ENCODE assay signal across 33 cellular contexts in genomic region chr2:72990695-72991438, GRCh38.
DNase-seq lines count a peak whose midpoint lies in the region; ATAC-seq and TF ChIP-seq lines count a peak whose summit lies in the region.
"Had no signal": no experiment of that assay in that cellular context is flagged by ENCODE, and none has a peak within 500 bp of the region (broad histone marks: within the 10 kb centered on the region; RNA-seq: fewer than 3 reads in every experiment).

No MANE protein-coding gene starts in this region.

- H2BK120ac ChIP-seq in mesenchymal stem cell (ENCODE audit: low read depth, low read length): no peak overlapping the region

- no peak overlapping the region for H3K14ac ChIP-seq in mesenchymal stem cell (ENCODE audit: low read length in 2 of 2)

- H3K9ac ChIP-seq in mesenchymal stem cell (ENCODE audit: low read length): peak overlapping the region; percentile 66
- H3K9ac ChIP-seq: SK-N-SH had no signal

- no peak overlapping the region for H3K4ac ChIP-seq in mesenchymal stem cell (ENCODE audit: low read depth in 1 of 2, low read length in 2 of 2)

- DNase-seq in activated effector memory CD4-positive, alpha-beta T cell treated with anti-CD3 and anti-CD28 coated beads, Interleukin-2, amount 50 U/mL, for 16 hours: peak; percentile 41
- no peak for DNase-seq in activated effector memory CD4-positive, alpha-beta T cell treated with Interleukin-2 at 50 U/mL for 16 hours
- DNase-seq in activated B cell treated with CpG ODN at 0.5 μM for 24 hours: peak; percentile 1
- no peak for DNase-seq in mesenchymal stem cell
- DNase-seq in tibial artery: peak in 1 of 2 donors; percentile 56
- DNase-seq in kidney glomerular epithelial cell (lab: John Stamatoyannopoulos, UW): no peak
- DNase-seq in SKM-1 (lab: John Stamatoyannopoulos, UW; ENCODE audit: unreplicated experiment): no peak
- DNase-seq: activated CD4-positive, alpha-beta T cell treated with anti-CD3 and anti-CD28 coated beads, Interleukin-2, amount 50 U/mL, for 4 hours; Calu3; cortex of kidney; effector memory CD8-positive, alpha-beta T cell; erythroblast; glutamatergic neuron; Karpas-422; mucosa of descending colon; natural killer cell; NCI-H1436; NCI-H2081 treated with DMSO at 0.1 percent for 48 hours; NCI-H2227 treated with DMSO at 0.1 percent for 48 hours; NCI-H526 treated with DMSO at 0.1 percent for 48 hours; NK-92 treated with Interleukin-12 subunit alpha and Interleukin-12 subunit beta, amount 100 ng/mL, for 24 hours; occipital lobe; PC-3; SK-N-SH; stimulated activated CD4-positive, alpha-beta T cell treated with anti-CD3 and anti-CD28 coated beads, Interleukin-1b, Interleukin-23, amount 100 ng/mL, for 48 hours; stimulated activated naive CD4-positive, alpha-beta T cell treated with Interleukin-2 at 50 U/mL for 16 hours had no signal

- H3K4me1 ChIP-seq in mesenchymal stem cell (ENCODE audit: control insufficient read depth, insufficient read depth, low read depth, low read length) (peaks cover 6% of the 10 kb centered on the region), tibial artery (peaks cover 0 to 10% (median 6%) of the 10 kb centered on the region in 4 donors)

- H3K4me3 Mint-ChIP-seq in activated B cell treated with CpG ODN at 0.5 μM for 24 hours: no peak overlapping the region
- H3K4me3 Mint-ChIP-seq: activated naive CD4-positive, alpha-beta T cell treated with anti-CD3 and anti-CD28 coated beads, Interleukin-2, amount 50 U/mL, for 24 hours; activated T-helper 17 cell treated with anti-CD3 and anti-CD28 coated beads, Interleukin-2, amount 50 U/mL, for 72 hours; effector memory CD8-positive, alpha-beta T cell; natural killer cell; T-helper 1 cell treated with Interleukin-12 subunit alpha and Interleukin-12 subunit beta and Interleukin-4 antibody, amounts not matched to agents 30 μg/mL and 1 μg/mL, for 36 hours had no signal

- H3K27ac Mint-ChIP-seq in activated B cell treated with CpG ODN at 0.5 μM for 24 hours: no peak overlapping the region
- H3K27ac Mint-ChIP-seq: activated naive CD4-positive, alpha-beta T cell treated with anti-CD3 and anti-CD28 coated beads, Interleukin-2, amount 50 U/mL, for 24 hours; activated T-helper 17 cell treated with anti-CD3 and anti-CD28 coated beads, Interleukin-2, amount 50 U/mL, for 72 hours; natural killer cell; T-helper 1 cell treated with Interleukin-12 subunit alpha and Interleukin-12 subunit beta and Interleukin-4 antibody, amounts not matched to agents 30 μg/mL and 1 μg/mL, for 36 hours had no signal

- H3K4me1 Mint-ChIP-seq in activated B cell treated with CpG ODN at 0.5 μM for 24 hours: no peaks in the 10 kb centered on the region
- H3K4me1 Mint-ChIP-seq: activated naive CD4-positive, alpha-beta T cell treated with anti-CD3 and anti-CD28 coated beads, Interleukin-2, amount 50 U/mL, for 24 hours; activated T-helper 17 cell treated with anti-CD3 and anti-CD28 coated beads, Interleukin-2, amount 50 U/mL, for 72 hours; natural killer cell had no signal

- no peak overlapping the region for H3K4me2 ChIP-seq in mesenchymal stem cell (ENCODE audit: low read length, poor library complexity, severe bottlenecking)
- H3K4me2 ChIP-seq: SK-N-SH, smooth muscle cell had no signal

- H2AFZ ChIP-seq in mesenchymal stem cell (ENCODE audit: low read depth, low read length): no peak overlapping the region

- H2BK12ac ChIP-seq in mesenchymal stem cell (ENCODE audit: low read length in 2 of 2): no peak overlapping the region

- H3K36me3 Mint-ChIP-seq in activated B cell treated with CpG ODN at 0.5 μM for 24 hours (ENCODE audit: low read depth): no peaks in the 10 kb centered on the region
- H3K36me3 Mint-ChIP-seq: activated naive CD4-positive, alpha-beta T cell treated with anti-CD3 and anti-CD28 coated beads, Interleukin-2, amount 50 U/mL, for 24 hours; natural killer cell had no signal

- H3K4me3 ChIP-seq in mesenchymal stem cell (ENCODE audit: insufficient read depth in 1 of 2, low read depth in 1 of 2, low read length in 2 of 2): no peak overlapping the region
- H3K4me3 ChIP-seq in tibial artery: no peak overlapping the region
- H3K4me3 ChIP-seq: lung, mucosa of descending colon, smooth muscle cell had no signal

- TF ChIP-seq CTCF in activated B cell treated with CpG ODN at 0.5 μM for 24 hours (IDR thresholded peaks at IDR 0.05) (no peak), tibial artery (IDR thresholded peaks at IDR 0.05) (no peak)

- no peak overlapping the region for H2BK15ac ChIP-seq in mesenchymal stem cell (ENCODE audit: low read depth, poor library complexity, severe bottlenecking)

- no peak overlapping the region for H3K27ac ChIP-seq in mesenchymal stem cell (ENCODE audit: low read length, poor library complexity, severe bottlenecking)
- peak overlapping the region; percentile 71 to 72 for H3K27ac ChIP-seq in tibial artery

- POLR2A ChIA-PET in activated B cell treated with CpG ODN at 0.5 μM for 24 hours (lab: Charles Lee): no interaction called here

- H2BK5ac ChIP-seq in mesenchymal stem cell (ENCODE audit: low read depth, low read length, poor library complexity, severe bottlenecking): no peak overlapping the region

- H3K18ac ChIP-seq in mesenchymal stem cell (ENCODE audit: low read depth in 1 of 2, low read length in 2 of 2): no peak overlapping the region

- H3K27me3 Mint-ChIP-seq in activated B cell treated with CpG ODN at 0.5 μM for 24 hours: no peaks in the 10 kb centered on the region
- H3K27me3 Mint-ChIP-seq: activated naive CD4-positive, alpha-beta T cell treated with anti-CD3 and anti-CD28 coated beads, Interleukin-2, amount 50 U/mL, for 24 hours; activated T-helper 17 cell treated with anti-CD3 and anti-CD28 coated beads, Interleukin-2, amount 50 U/mL, for 72 hours; effector memory CD8-positive, alpha-beta T cell had no signal

- H3K9me3 ChIP-seq in mesenchymal stem cell (ENCODE audit: control insufficient read depth, low read length) (no peaks in the 10 kb centered on the region), tibial artery (no peaks in the 10 kb centered on the region)
- H3K9me3 ChIP-seq: mucosa of descending colon, SK-N-SH had no signal

- H3K27me3 ChIP-seq in mesenchymal stem cell (ENCODE audit: control insufficient read depth in 1 of 2, insufficient read depth in 1 of 2, low read length in 2 of 2): no peaks in the 10 kb centered on the region
- no peaks in the 10 kb centered on the region for H3K27me3 ChIP-seq in tibial artery

- H3K23ac ChIP-seq in mesenchymal stem cell (ENCODE audit: low read length in 2 of 2): no peak overlapping the region

- H2AK5ac ChIP-seq in mesenchymal stem cell (ENCODE audit: low read length, severe bottlenecking): no peak overlapping the region

- H4K91ac ChIP-seq in mesenchymal stem cell (ENCODE audit: low read length): no peak overlapping the region

- intact Hi-C loops in activated B cell treated with CpG ODN at 0.5 μM for 24 hours (cut with micrococcal nuclease) (loop anchor here (5.0 kb wide), 1 partner anchor 99 kb away; no protein-coding TSS in a partner anchor), tibial artery (cut with DNase I; ENCODE audit: low total_unique reads) (loop anchor here (5.0 kb wide), 2 partner anchors 166 to 186 kb away; no protein-coding TSS in a partner anchor)

- H3K36me3 ChIP-seq in mesenchymal stem cell (ENCODE audit: control insufficient read depth in 1 of 2, insufficient read depth in 2 of 2, low read depth in 1 of 2, low read length in 2 of 2) (peaks cover 18 to 41% of the 10 kb centered on the region in 2 experiments), tibial artery (peaks cover 0 to 7% (median 4%) of the 10 kb centered on the region in 3 donors)

- ATAC-seq in activated B cell treated with CpG ODN at 0.5 μM for 24 hours (ENCODE audit: low read depth): no peak
- no peak for ATAC-seq in HG03469 (IDR thresholded peaks at IDR 0.05; ENCODE audit: unreplicated experiment)
- ATAC-seq: activated T-helper 17 cell treated with anti-CD3 and anti-CD28 coated beads, Interleukin-2, amount 50 U/mL, for 72 hours; effector memory CD8-positive, alpha-beta T cell; mucosa of descending colon; natural killer cell; PC-3; Right ventricle myocardium inferior had no signal

- CTCF ChIA-PET in activated B cell treated with CpG ODN at 0.5 μM for 24 hours (lab: Charles Lee): interaction anchor here (0.8 to 5.7 kb wide), 6 partner anchors 10 to 186 kb away, joined by 4 to 67 read pairs (median 5); no protein-coding TSS in a partner anchor

- H3K9me3 Mint-ChIP-seq in activated B cell treated with CpG ODN at 0.5 μM for 24 hours: no peaks in the 10 kb centered on the region
- H3K9me3 Mint-ChIP-seq: activated naive CD4-positive, alpha-beta T cell treated with anti-CD3 and anti-CD28 coated beads, Interleukin-2, amount 50 U/mL, for 24 hours; activated T-helper 17 cell treated with anti-CD3 and anti-CD28 coated beads, Interleukin-2, amount 50 U/mL, for 72 hours; effector memory CD8-positive, alpha-beta T cell; natural killer cell; T-helper 1 cell treated with Interleukin-12 subunit alpha and Interleukin-12 subunit beta and Interleukin-4 antibody, amounts not matched to agents 30 μg/mL and 1 μg/mL, for 36 hours had no signal

- peaks cover 5% of the 10 kb centered on the region for H3K79me1 ChIP-seq in mesenchymal stem cell (replicated peaks; ENCODE audit: low read length, poor library complexity, severe bottlenecking)

- WGBS in mesenchymal stem cell: 95% methylated on average over 10 of the region's 13 CpGs

- no peak overlapping the region for H4K8ac ChIP-seq in mesenchymal stem cell (ENCODE audit: low read length)

Comparison
In these comparisons a context has a peak if more than half of its experiments do, and no peak if none do; other contexts are left out.
1. DNase-seq: peak in activated effector memory CD4-positive, alpha-beta T cell treated with anti-CD3 and anti-CD28 coated beads, Interleukin-2, amount 50 U/mL, for 16 hours (single experiment) and activated B cell treated with CpG ODN at 0.5 μM for 24 hours (single experiment); none in activated effector memory CD4-positive, alpha-beta T cell treated with Interleukin-2 at 50 U/mL for 16 hours (single experiment), mesenchymal stem cell (single experiment), kidney glomerular epithelial cell (single experiment) and SKM-1 (single experiment).